In genomic region chr12:92421042-92421441, GRCh38 we compare ENCODE assay signal across 26 cellular contexts.
"Had no signal": no experiment of that assay in that cellular context is flagged by ENCODE, and none has a peak within 500 bp of the region (broad histone marks: within the 10 kb centered on the region; RNA-seq: fewer than 3 reads in every experiment).

No MANE protein-coding gene starts in this region.

- DNase-seq: activated CD4-positive, alpha-beta T cell treated with anti-CD3 and anti-CD28 coated beads for 36 hours; activated CD4-positive, alpha-beta T cell treated with anti-CD3 and anti-CD28 coated beads, Interleukin-2, amount 50 U/mL, for 4 hours; activated CD8-positive, alpha-beta memory T cell treated with anti-CD3 and anti-CD28 coated beads, Interleukin-2, amount 50 U/mL, for 48 hours; activated effector memory CD4-positive, alpha-beta T cell treated with anti-CD3 and anti-CD28 coated beads, Interleukin-2, amount 50 U/mL, for 16 hours; activated naive CD4-positive, alpha-beta T cell treated with anti-CD3 and anti-CD28 coated beads, Interleukin-2, amount 10 ng/mL, durations not matched to agents 7 days and 5 days; activated T-cell treated with anti-CD3 and anti-CD28 coated beads, Interleukin-2, amount 50 U/mL, for 4 hours; anterior cingulate cortex; body of pancreas; effector CD4-positive, alpha-beta T cell; foreskin melanocyte; hippocampal formation; left ventricle myocardium inferior; midbrain; ovary; spleen; stimulated activated CD4-positive, alpha-beta T cell treated with anti-CD3 and anti-CD28 coated beads, Interleukin-4, amount 100 ng/mL, for 4 hours; stimulated activated naive CD8-positive, alpha-beta T cell treated with anti-CD3 and anti-CD28 coated beads, Interleukin-15, amount 100 ng/mL, for 72 hours; T1000; transverse colon had no signal

- H3K36me3 Mint-ChIP-seq: WTC11 had no signal

- FAIRE-seq: urothelium cell line had no signal

- H3K36me3 ChIP-seq: left ventricle myocardium inferior, ovary, prostate gland, right atrium auricular region, spleen, transverse colon had no signal

- H3K27ac ChIP-seq: left ventricle myocardium inferior, ovary, prostate gland, right atrium auricular region, spleen, transverse colon had no signal

- H3K4me1 ChIP-seq: prostate gland had no signal

- ATAC-seq: activated CD4-positive, alpha-beta T cell treated with anti-CD3 and anti-CD28 coated beads for 36 hours; activated T-cell treated with anti-CD3 and anti-CD28 coated beads, Interleukin-2, amount 50 U/mL, for 4 hours; stimulated activated naive CD8-positive, alpha-beta T cell treated with anti-CD3 and anti-CD28 coated beads, Interleukin-15, amount 100 ng/mL, for 72 hours; WTC11 had no signal

- H3K4me3 Mint-ChIP-seq: activated CD4-positive, alpha-beta T cell treated with anti-CD3 and anti-CD28 coated beads for 36 hours; activated naive CD4-positive, alpha-beta T cell treated with anti-CD3 and anti-CD28 coated beads, Interleukin-2, amount 10 ng/mL, durations not matched to agents 7 days and 5 days; activated T-cell treated with anti-CD3 and anti-CD28 coated beads, Interleukin-2, amount 50 U/mL, for 4 hours; dendritic cell treated with granulocyte-macrophage colony-stimulating factor and Interleukin-4, amounts not matched to agents 40 ng/mL and 50 ng/mL, for 4 days; natural killer cell treated with Interleukin-12 subunit alpha and Interleukin-12 subunit beta and Interleukin-15 and Interleukin-18, amount 100 ng/mL, for 72 hours; T-helper 1 cell treated with Interleukin-12 subunit alpha and Interleukin-12 subunit beta and Interleukin-4 antibody, amounts not matched to agents 30 μg/mL and 1 μg/mL, for 36 hours; WTC11 had no signal

- H3K27me3 Mint-ChIP-seq: activated CD4-positive, alpha-beta T cell treated with anti-CD3 and anti-CD28 coated beads for 36 hours; activated naive CD4-positive, alpha-beta T cell treated with anti-CD3 and anti-CD28 coated beads, Interleukin-2, amount 10 ng/mL, durations not matched to agents 7 days and 5 days; dendritic cell treated with granulocyte-macrophage colony-stimulating factor and Interleukin-4, amounts not matched to agents 40 ng/mL and 50 ng/mL, for 4 days; natural killer cell treated with Interleukin-12 subunit alpha and Interleukin-12 subunit beta and Interleukin-15 and Interleukin-18, amount 100 ng/mL, for 72 hours; stimulated activated naive CD8-positive, alpha-beta T cell treated with anti-CD3 and anti-CD28 coated beads, Interleukin-15, amount 100 ng/mL, for 72 hours had no signal

- H3K4me3 ChIP-seq: body of pancreas, left ventricle myocardium inferior, ovary, prostate gland, right atrium auricular region, spleen, transverse colon had no signal

- H3K27ac Mint-ChIP-seq: activated CD4-positive, alpha-beta T cell treated with anti-CD3 and anti-CD28 coated beads for 36 hours; activated naive CD4-positive, alpha-beta T cell treated with anti-CD3 and anti-CD28 coated beads, Interleukin-2, amount 10 ng/mL, durations not matched to agents 7 days and 5 days; dendritic cell treated with granulocyte-macrophage colony-stimulating factor and Interleukin-4, amounts not matched to agents 40 ng/mL and 50 ng/mL, for 4 days; stimulated activated naive CD8-positive, alpha-beta T cell treated with anti-CD3 and anti-CD28 coated beads, Interleukin-15, amount 100 ng/mL, for 72 hours; T-helper 1 cell treated with Interleukin-12 subunit alpha and Interleukin-12 subunit beta and Interleukin-4 antibody, amounts not matched to agents 30 μg/mL and 1 μg/mL, for 36 hours; WTC11 had no signal

- H3K9me3 Mint-ChIP-seq: dendritic cell treated with granulocyte-macrophage colony-stimulating factor and Interleukin-4, amounts not matched to agents 40 ng/mL and 50 ng/mL, for 4 days had no signal

- H3K27me3 ChIP-seq: body of pancreas, ovary, right atrium auricular region, spleen, transverse colon had no signal

- H3K9me3 ChIP-seq: body of pancreas, left ventricle myocardium inferior, ovary, prostate gland, right atrium auricular region, spleen, transverse colon had no signal
